Comparison of ENCODE assay signal across 9 cellular contexts in the genomic region with DNA sequence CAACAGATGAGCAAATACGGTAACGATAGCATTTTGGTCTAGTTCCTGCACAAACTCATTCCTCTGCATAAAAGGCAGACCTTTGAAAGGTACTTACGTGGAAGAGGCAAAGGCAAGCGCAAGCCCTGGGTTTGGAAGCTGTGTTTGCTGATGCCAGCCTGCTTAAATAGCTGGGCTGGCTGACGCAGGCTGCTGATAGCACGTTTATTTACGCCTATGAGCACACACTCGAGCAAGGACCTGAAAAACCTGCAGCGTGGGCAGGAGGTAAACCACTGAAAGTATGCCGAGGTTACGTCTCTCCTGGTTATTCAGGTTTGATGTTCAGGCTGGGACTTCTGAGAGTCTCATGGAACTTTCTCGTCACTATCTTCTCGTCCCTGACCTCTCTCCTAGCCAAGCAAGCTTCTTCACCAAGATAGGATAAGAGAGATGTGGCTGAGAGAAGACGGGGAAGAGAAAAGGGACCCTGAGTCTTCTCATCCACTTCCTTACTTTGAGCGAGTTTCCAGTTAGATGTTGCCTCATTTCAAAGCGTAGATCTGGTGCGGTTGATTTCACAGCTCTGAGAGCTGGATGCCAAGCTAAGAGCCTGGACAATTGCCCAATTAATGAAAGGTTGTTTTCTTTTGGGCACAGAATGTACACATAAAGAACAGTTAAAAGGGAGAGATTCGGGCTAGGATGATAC. TPM values are rescaled to one million over a fixed set of nuclear protein-coding genes. Genes with fewer than 3 reads are reported as not detected.
DNase-seq lines count a peak whose midpoint lies in the region; ATAC-seq and TF ChIP-seq lines count a peak whose summit lies in the region.
"Had no signal": no experiment of that assay in that cellular context is flagged by ENCODE, and none has a peak within 500 bp of the region (broad histone marks: within the 10 kb centered on the region; RNA-seq: fewer than 3 reads in every experiment).

Gene HOPX (minus strand): TSS at position 139 of the 691 bp plus-strand sequence. CDS start 23,480 bp downstream, outside the sequence.

- TF ChIP-seq CTCF in GM20000 (IDR thresholded peaks at IDR 0.05; ENCODE audit: extremely low read depth, missing control alignments): no peak

- peak; percentile 43 for DNase-seq in GM20000 (ENCODE audit: low spot score)
- peak; percentile 13 for DNase-seq in MV-4-11 (lab: John Stamatoyannopoulos, UW)
- DNase-seq in activated T-cell treated with anti-CD3 and anti-CD28 coated beads, Interleukin-2, amount 50 U/mL, for 1 hour: peak; percentile 42
- DNase-seq in Right ventricle myocardium superior: peak; percentile 50
- DNase-seq in stimulated activated CD4-positive, alpha-beta T cell treated with anti-CD3 and anti-CD28 coated beads, Interleukin-1b, Interleukin-23, amount 100 ng/mL, for 24 hours (ENCODE audit: low read depth in 4 of 4, low spot score in 1 of 4): peak; percentile 26 to 51 (median 32)
- no peak for DNase-seq in T1000 (lab: John Stamatoyannopoulos, UW)
- DNase-seq in A172 (ENCODE audit: low spot score): no peak
- no peak for DNase-seq in RKO (ENCODE audit: low spot score)
- DNase-seq: right lobe of liver had no signal

- intact Hi-C loops in Right ventricle myocardium superior (cut with DNase I): no loop called here

- peak; percentile 88 for ATAC-seq in Right ventricle myocardium superior (ENCODE audit: poor library complexity)

RNA-seq across cellular contexts. Expression of gene HOPX, which starts in this region (rescaled TPM):
- total RNA-seq in Right ventricle myocardium superior: 23.7 TPM
- not detected in 2 replicates for total RNA-seq in A172 (2014; rRNA removed; shearing (Covaris generic))

Comparison
In these comparisons a context has a peak if more than half of its experiments do, and no peak if none do; other contexts are left out.
1. RNA of gene HOPX (total RNA-seq): 23.7 TPM in Right ventricle myocardium superior (single experiment); not detected in A172; every median in the first group is over 10 times any median in the second.
2. DNase-seq: peak in GM20000 (single experiment), MV-4-11 (single experiment), activated T-cell treated with anti-CD3 and anti-CD28 coated beads, Interleukin-2, amount 50 U/mL, for 1 hour (single experiment), Right ventricle myocardium superior (single experiment) and stimulated activated CD4-positive, alpha-beta T cell treated with anti-CD3 and anti-CD28 coated beads, Interleukin-1b, Interleukin-23, amount 100 ng/mL, for 24 hours (4 of 4); none in T1000 (single experiment), A172 (single experiment) and RKO (single experiment).